1 cellular context compared by ENCODE assay signal in the genomic region with DNA sequence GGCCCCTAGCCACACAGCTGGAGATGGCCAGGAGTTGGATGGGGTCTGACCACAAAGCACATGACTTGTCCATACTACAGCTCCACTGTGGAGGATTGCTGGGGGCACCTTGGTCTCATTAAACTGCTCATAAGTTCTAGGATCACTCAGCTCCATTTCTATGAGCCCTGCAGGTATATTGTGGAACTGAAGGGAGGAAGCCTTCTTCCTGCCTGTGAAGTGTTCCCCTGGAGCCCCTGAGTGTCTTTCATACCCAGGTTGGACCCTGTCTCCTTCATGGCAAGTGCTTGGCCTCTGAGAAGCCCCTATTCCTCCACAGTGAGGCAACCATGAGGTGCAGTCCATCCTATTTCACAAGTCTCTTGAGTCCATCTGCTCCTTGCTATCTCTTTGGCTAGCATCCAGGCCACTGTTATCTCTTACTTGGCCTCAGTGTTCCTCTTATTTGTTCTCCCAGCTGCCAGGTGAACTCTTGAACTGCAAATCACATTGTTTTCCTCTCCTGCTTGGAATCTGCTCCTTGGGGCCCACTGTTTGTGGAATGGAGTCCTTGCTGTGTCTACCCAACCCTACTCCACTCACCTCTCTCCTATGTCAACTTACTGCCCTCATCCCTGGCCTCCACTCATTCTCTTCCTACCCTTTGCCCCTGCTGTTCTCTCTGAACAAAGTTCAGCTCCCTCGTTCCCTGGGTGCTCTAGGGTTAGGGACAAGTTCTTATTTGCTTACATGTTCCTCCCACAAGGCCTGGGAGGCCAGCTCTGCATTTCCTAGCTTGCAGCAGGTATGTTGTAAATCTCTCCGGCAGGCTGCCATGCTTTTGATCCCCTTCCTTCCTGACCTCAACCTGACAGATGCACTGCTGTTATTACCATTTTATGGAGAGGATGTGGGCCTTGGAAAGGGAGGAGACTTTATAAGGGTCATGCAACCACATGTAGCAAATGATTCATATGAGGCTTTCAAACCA.
TF ChIP-seq lines count a peak whose summit lies in the region.

No MANE protein-coding gene starts in this region.

TF ChIP-seq in HepG2, 621 proteins besides CTCF, POLR2A, EP300 and RAD21 (continued from another document and continues in another):
- TF ChIP-seq ZSCAN20 (CRISPR knock-in tag; IDR thresholded peaks at IDR 0.05; ENCODE audit: borderline replicate concordance) (no peak), SAP130 (CRISPR knock-in tag; IDR thresholded peaks at IDR 0.05; ENCODE audit: low read depth) (peak; percentile 81), TSC22D2 (CRISPR knock-in tag; IDR thresholded peaks at IDR 0.05; ENCODE audit: borderline replicate concordance) (no peak), ZNF382 (CRISPR knock-in tag; IDR thresholded peaks at IDR 0.05; ENCODE audit: borderline replicate concordance) (no peak), HOXA3 (CRISPR knock-in tag; IDR thresholded peaks at IDR 0.05) (peak; percentile 70; the same call in 1 of the 2 replicates), ZFP36L1 (CRISPR knock-in tag; IDR thresholded peaks at IDR 0.05) (no peak), SRF (IDR thresholded peaks at IDR 0.05; ENCODE audit: low read depth, low read length) (no peak), THAP11 (CRISPR knock-in tag; IDR thresholded peaks at IDR 0.05) (peak; percentile 81), ZNF12 (CRISPR knock-in tag; IDR thresholded peaks at IDR 0.05) (no peak), DPF2 (CRISPR knock-in tag; IDR thresholded peaks at IDR 0.05; ENCODE audit: borderline replicate concordance, low read depth) (no peak; the same call in 1 of the 2 replicates), ZNF354B (CRISPR knock-in tag; IDR thresholded peaks at IDR 0.05) (no peak), PHF21A (CRISPR knock-in tag; IDR thresholded peaks at IDR 0.05) (peak; percentile 84), KAT7 (CRISPR knock-in tag; IDR thresholded peaks at IDR 0.05; ENCODE audit: borderline replicate concordance) (no peak; the same call in 1 of the 2 replicates), ZEB1 (IDR thresholded peaks at IDR 0.05; ENCODE audit: insufficient replicate concordance, low read depth) (peak; percentile 88), ZNF207 (IDR thresholded peaks at IDR 0.05; ENCODE audit: borderline replicate concordance) (no peak), CREM (IDR thresholded peaks at IDR 0.05) (peak; percentile 62), CREM (CRISPR knock-in tag; IDR thresholded peaks at IDR 0.05) (no peak), POLR2AphosphoS5 (IDR thresholded peaks at IDR 0.05; ENCODE audit: low read depth, low read length) (peak; percentile 69), NCOA2 (CRISPR knock-in tag; IDR thresholded peaks at IDR 0.05) (peak; percentile 81), ZNF329 (CRISPR knock-in tag; IDR thresholded peaks at IDR 0.05; ENCODE audit: low read depth) (no peak), PRPF4 (IDR thresholded peaks at IDR 0.05; ENCODE audit: low read depth, low read length, poor library complexity, severe bottlenecking) (no peak), DMAP1 (CRISPR knock-in tag; IDR thresholded peaks at IDR 0.05) (peak; percentile 75), ZNF605 (CRISPR knock-in tag; IDR thresholded peaks at IDR 0.05) (peak; percentile 81), FOXP1 (IDR thresholded peaks at IDR 0.05) (peak; percentile 65; the same call in 1 of the 2 replicates), FOXP1 (CRISPR knock-in tag; IDR thresholded peaks at IDR 0.05) (peak; percentile 87), ZNF180 (CRISPR knock-in tag; IDR thresholded peaks at IDR 0.05; ENCODE audit: borderline replicate concordance, low read depth) (no peak), ZIK1 (CRISPR knock-in tag; IDR thresholded peaks at IDR 0.05; ENCODE audit: borderline replicate concordance, low read depth) (no peak), ZNF124 (CRISPR knock-in tag; IDR thresholded peaks at IDR 0.05) (peak; percentile 49; the same call in 1 of the 2 replicates), EHMT2 (IDR thresholded peaks at IDR 0.05; ENCODE audit: borderline replicate concordance, low read depth, low read length) (peak; percentile 46; the same call in 1 of the 2 replicates), RNF2 (conservative IDR thresholded peaks at IDR 0.05; ENCODE audit: low read depth) (no peak), YEATS4 (CRISPR knock-in tag; IDR thresholded peaks at IDR 0.05; ENCODE audit: borderline replicate concordance) (peak; percentile 69; the same call in 1 of the 2 replicates), TP53 (CRISPR knock-in tag; conservative IDR thresholded peaks at IDR 0.05) (no peak), TARDBP (CRISPR knock-in tag; IDR thresholded peaks at IDR 0.05) (no peak; the same call in 1 of the 2 replicates), RXRA (CRISPR knock-in tag; IDR thresholded peaks at IDR 0.05) (peak; percentile 95), HDAC2 (CRISPR knock-in tag; IDR thresholded peaks at IDR 0.05) (peak; percentile 90), ZSCAN22 (CRISPR knock-in tag; IDR thresholded peaks at IDR 0.05) (no peak), ZNF775 (CRISPR knock-in tag; IDR thresholded peaks at IDR 0.05; ENCODE audit: borderline replicate concordance) (peak; percentile 93; the same call in 1 of the 2 replicates), ZNF44 (CRISPR knock-in tag; IDR thresholded peaks at IDR 0.05) (no peak), HCFC1 (IDR thresholded peaks at IDR 0.05; ENCODE audit: low read depth, low read length) (no peak)
- TF ChIP-seq, protein P1, sequence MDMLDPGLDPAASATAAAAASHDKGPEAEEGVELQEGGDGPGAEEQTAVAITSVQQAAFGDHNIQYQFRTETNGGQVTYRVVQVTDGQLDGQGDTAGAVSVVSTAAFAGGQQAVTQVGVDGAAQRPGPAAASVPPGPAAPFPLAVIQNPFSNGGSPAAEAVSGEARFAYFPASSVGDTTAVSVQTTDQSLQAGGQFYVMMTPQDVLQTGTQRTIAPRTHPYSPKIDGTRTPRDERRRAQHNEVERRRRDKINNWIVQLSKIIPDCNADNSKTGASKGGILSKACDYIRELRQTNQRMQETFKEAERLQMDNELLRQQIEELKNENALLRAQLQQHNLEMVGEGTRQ (IDR thresholded peaks at IDR 0.05; ENCODE audit: low read depth, low read length) = no peak
- TF ChIP-seq, protein P1 (CRISPR knock-in tag; IDR thresholded peaks at IDR 0.05; ENCODE audit: borderline replicate concordance) = no peak
- TF ChIP-seq, protein P2, sequence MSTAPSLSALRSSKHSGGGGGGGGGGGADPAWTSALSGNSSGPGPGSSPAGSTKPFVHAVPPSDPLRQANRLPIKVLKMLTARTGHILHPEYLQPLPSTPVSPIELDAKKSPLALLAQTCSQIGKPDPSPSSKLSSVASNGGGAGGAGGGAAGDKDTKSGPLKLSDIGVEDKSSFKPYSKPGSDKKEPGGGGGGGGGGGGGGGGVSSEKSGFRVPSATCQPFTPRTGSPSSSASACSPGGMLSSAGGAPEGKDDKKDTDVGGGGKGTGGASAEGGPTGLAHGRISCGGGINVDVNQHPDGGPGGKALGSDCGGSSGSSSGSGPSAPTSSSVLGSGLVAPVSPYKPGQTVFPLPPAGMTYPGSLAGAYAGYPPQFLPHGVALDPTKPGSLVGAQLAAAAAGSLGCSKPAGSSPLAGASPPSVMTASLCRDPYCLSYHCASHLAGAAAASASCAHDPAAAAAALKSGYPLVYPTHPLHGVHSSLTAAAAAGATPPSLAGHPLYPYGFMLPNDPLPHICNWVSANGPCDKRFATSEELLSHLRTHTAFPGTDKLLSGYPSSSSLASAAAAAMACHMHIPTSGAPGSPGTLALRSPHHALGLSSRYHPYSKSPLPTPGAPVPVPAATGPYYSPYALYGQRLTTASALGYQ (CRISPR knock-in tag; IDR thresholded peaks at IDR 0.05) = peak; percentile 68; the same call in 1 of the 2 replicates
- TF ChIP-seq, protein P3, sequence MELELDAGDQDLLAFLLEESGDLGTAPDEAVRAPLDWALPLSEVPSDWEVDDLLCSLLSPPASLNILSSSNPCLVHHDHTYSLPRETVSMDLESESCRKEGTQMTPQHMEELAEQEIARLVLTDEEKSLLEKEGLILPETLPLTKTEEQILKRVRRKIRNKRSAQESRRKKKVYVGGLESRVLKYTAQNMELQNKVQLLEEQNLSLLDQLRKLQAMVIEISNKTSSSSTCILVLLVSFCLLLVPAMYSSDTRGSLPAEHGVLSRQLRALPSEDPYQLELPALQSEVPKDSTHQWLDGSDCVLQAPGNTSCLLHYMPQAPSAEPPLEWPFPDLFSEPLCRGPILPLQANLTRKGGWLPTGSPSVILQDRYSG (CRISPR knock-in tag; IDR thresholded peaks at IDR 0.05) = no peak
- TF ChIP-seq, protein P4, sequence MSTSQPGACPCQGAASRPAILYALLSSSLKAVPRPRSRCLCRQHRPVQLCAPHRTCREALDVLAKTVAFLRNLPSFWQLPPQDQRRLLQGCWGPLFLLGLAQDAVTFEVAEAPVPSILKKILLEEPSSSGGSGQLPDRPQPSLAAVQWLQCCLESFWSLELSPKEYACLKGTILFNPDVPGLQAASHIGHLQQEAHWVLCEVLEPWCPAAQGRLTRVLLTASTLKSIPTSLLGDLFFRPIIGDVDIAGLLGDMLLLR (CRISPR knock-in tag; IDR thresholded peaks at IDR 0.05) = peak; percentile 16; the same call in 1 of the 2 replicates
- TF ChIP-seq, protein P5, sequence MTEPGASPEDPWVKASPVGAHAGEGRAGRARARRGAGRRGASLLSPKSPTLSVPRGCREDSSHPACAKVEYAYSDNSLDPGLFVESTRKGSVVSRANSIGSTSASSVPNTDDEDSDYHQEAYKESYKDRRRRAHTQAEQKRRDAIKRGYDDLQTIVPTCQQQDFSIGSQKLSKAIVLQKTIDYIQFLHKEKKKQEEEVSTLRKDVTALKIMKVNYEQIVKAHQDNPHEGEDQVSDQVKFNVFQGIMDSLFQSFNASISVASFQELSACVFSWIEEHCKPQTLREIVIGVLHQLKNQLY (CRISPR knock-in tag; IDR thresholded peaks at IDR 0.05) = peak; percentile 15; the same call in 1 of the 2 replicates
- TF ChIP-seq, protein P6, sequence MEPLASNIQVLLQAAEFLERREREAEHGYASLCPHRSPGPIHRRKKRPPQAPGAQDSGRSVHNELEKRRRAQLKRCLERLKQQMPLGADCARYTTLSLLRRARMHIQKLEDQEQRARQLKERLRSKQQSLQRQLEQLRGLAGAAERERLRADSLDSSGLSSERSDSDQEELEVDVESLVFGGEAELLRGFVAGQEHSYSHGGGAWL (CRISPR knock-in tag; IDR thresholded peaks at IDR 0.05) = no peak
- TF ChIP-seq, protein P7, sequence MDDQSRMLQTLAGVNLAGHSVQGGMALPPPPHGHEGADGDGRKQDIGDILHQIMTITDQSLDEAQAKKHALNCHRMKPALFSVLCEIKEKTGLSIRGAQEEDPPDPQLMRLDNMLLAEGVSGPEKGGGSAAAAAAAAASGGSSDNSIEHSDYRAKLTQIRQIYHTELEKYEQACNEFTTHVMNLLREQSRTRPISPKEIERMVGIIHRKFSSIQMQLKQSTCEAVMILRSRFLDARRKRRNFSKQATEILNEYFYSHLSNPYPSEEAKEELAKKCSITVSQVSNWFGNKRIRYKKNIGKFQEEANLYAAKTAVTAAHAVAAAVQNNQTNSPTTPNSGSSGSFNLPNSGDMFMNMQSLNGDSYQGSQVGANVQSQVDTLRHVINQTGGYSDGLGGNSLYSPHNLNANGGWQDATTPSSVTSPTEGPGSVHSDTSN (CRISPR knock-in tag; IDR thresholded peaks at IDR 0.05; ENCODE audit: borderline replicate concordance) = no peak
- TF ChIP-seq, protein P8, sequence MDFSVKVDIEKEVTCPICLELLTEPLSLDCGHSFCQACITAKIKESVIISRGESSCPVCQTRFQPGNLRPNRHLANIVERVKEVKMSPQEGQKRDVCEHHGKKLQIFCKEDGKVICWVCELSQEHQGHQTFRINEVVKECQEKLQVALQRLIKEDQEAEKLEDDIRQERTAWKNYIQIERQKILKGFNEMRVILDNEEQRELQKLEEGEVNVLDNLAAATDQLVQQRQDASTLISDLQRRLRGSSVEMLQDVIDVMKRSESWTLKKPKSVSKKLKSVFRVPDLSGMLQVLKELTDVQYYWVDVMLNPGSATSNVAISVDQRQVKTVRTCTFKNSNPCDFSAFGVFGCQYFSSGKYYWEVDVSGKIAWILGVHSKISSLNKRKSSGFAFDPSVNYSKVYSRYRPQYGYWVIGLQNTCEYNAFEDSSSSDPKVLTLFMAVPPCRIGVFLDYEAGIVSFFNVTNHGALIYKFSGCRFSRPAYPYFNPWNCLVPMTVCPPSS (IDR thresholded peaks at IDR 0.05) = no peak
- TF ChIP-seq, protein P9, sequence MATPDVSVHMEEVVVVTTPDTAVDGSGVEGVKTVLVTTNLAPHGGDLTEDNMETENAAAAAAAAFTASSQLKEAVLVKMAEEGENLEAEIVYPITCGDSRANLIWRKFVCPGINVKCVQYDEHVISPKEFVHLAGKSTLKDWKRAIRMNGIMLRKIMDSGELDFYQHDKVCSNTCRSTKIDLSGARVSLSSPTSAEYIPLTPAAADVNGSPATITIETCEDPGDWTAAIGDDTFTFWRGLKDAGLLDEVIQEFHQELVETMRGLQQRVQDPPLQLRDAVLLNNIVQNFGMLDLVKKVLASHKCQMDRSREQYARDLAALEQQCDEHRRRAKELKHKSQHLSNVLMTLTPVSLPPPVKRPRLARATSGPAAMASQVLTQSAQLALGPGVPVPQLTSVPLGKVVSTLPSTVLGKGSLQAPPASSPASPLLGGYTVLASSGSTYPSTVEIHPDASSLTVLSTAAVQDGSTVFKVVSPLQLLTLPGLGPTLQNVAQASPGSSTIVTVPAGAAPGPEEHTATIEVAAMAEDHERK (CRISPR knock-in tag; IDR thresholded peaks at IDR 0.05; ENCODE audit: low read depth) = no peak
- TF ChIP-seq, protein P10, sequence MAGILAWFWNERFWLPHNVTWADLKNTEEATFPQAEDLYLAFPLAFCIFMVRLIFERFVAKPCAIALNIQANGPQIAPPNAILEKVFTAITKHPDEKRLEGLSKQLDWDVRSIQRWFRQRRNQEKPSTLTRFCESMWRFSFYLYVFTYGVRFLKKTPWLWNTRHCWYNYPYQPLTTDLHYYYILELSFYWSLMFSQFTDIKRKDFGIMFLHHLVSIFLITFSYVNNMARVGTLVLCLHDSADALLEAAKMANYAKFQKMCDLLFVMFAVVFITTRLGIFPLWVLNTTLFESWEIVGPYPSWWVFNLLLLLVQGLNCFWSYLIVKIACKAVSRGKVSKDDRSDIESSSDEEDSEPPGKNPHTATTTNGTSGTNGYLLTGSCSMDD (CRISPR knock-in tag; IDR thresholded peaks at IDR 0.05) = no peak
- TF ChIP-seq, protein P11, sequence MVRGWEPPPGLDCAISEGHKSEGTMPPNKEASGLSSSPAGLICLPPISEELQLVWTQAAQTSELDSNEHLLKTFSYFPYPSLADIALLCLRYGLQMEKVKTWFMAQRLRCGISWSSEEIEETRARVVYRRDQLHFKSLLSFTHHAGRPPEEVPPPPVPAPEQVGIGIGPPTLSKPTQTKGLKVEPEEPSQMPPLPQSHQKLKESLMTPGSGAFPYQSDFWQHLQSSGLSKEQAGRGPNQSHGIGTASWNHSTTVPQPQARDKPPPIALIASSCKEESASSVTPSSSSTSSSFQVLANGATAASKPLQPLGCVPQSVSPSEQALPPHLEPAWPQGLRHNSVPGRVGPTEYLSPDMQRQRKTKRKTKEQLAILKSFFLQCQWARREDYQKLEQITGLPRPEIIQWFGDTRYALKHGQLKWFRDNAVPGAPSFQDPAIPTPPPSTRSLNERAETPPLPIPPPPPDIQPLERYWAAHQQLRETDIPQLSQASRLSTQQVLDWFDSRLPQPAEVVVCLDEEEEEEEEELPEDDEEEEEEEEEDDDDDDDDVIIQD (CRISPR knock-in tag; IDR thresholded peaks at IDR 0.05; ENCODE audit: low read depth) = peak; percentile 60; the same call in 1 of the 2 replicates
